Comparison of ENCODE assay signal across 14 cellular contexts in genomic region chr4:124938836-124939235, GRCh38.
A peak's percentile ranks its signal among the peaks of the same experiment; 100 is the strongest.
DNase-seq lines count a peak whose midpoint lies in the region; ATAC-seq and TF ChIP-seq lines count a peak whose summit lies in the region.
"Had no signal": no experiment of that assay in that cellular context is flagged by ENCODE, and none has a peak within 500 bp of the region (broad histone marks: within the 10 kb centered on the region; RNA-seq: fewer than 3 reads in every experiment).

No MANE protein-coding gene starts in this region.

- no peak overlapping the region for H3K4ac ChIP-seq in trophoblast cell (ENCODE audit: low read depth, low read length)

- POLR2A ChIA-PET in SK-N-SH (lab: Yijun Ruan, JAX), result no interaction called here

- TF ChIP-seq CTCF in SK-N-SH (IDR thresholded peaks at IDR 0.05), result no peak
- TF ChIP-seq CTCF in RWPE2 (IDR thresholded peaks at IDR 0.05; ENCODE audit: poor library complexity, severe bottlenecking), result no peak

- H3K9ac ChIP-seq in SK-N-SH (no peak overlapping the region), trophoblast cell (ENCODE audit: low read length) (no peak overlapping the region)

- 97% methylated on average over 1 of the region's 1 CpG for WGBS in SK-N-SH (ENCODE audit: low lambda C conversion rate)
- no CpG with 5 or more reads among the region's 1 CpG for WGBS in trophoblast cell (ENCODE audit: extremely low coverage, insufficient coverage, insufficient read length)

- peak overlapping the region in 1 of 2 experiments; percentile 98; a peak in 2 of 4 replicates for H3K27ac ChIP-seq in SK-N-SH (ENCODE audit: low read depth in 2 of 2, low read length in 1 of 2)
- H3K27ac ChIP-seq in RWPE2 (ENCODE audit: poor library complexity, severe bottlenecking), result peak overlapping the region; percentile 99
- H3K27ac ChIP-seq in trophoblast cell (ENCODE audit: low read depth, low read length), result no peak overlapping the region

- no peak overlapping the region for H4K12ac ChIP-seq in trophoblast cell (ENCODE audit: low read depth, low read length)

- H3F3A ChIP-seq in SK-N-SH (replicated peaks; ENCODE audit: insufficient read depth), result peaks cover 36% of the 10 kb centered on the region

- peak overlapping the region; percentile 88 for H2BK120ac ChIP-seq in trophoblast cell (ENCODE audit: insufficient read depth, low read length, poor library complexity)

- no peak for TF ChIP-seq RAD21 in SK-N-SH (IDR thresholded peaks at IDR 0.05; ENCODE audit: low read length)

- H3K27me3 ChIP-seq in SK-N-SH (ENCODE audit: insufficient read depth) (no peaks in the 10 kb centered on the region), RWPE2 (ENCODE audit: insufficient read depth, poor library complexity, severe bottlenecking) (no peaks in the 10 kb centered on the region), trophoblast cell (ENCODE audit: insufficient read depth, low read length) (no peaks in the 10 kb centered on the region)

- H3K4me3 ChIP-seq in SK-N-SH (ENCODE audit: low read depth in 2 of 2, low read length in 1 of 2) (no peak overlapping the region), RWPE2 (ENCODE audit: severe bottlenecking) (no peak overlapping the region), trophoblast cell (ENCODE audit: low read depth, low read length) (no peak overlapping the region)

- H3K36me3 ChIP-seq in SK-N-SH (replicated peaks in 1 of 2; ENCODE audit: control insufficient read depth in 1 of 2, insufficient read depth in 2 of 2, low read length in 1 of 2) (no peaks in the 10 kb centered on the region), RWPE2 (ENCODE audit: low read depth) (no peaks in the 10 kb centered on the region), trophoblast cell (ENCODE audit: control insufficient read depth in 1 of 2, insufficient read depth in 2 of 2, low read length in 2 of 2) (no peaks in the 10 kb centered on the region)

- peak overlapping the region; percentile 76 for H2BK5ac ChIP-seq in trophoblast cell (ENCODE audit: low read depth, low read length, poor library complexity)

- H4K91ac ChIP-seq in trophoblast cell (ENCODE audit: low read depth, low read length), result no peak overlapping the region

- no peak overlapping the region for H3K18ac ChIP-seq in trophoblast cell (ENCODE audit: low read length)

- no peaks in the 10 kb centered on the region for H3K9me3 ChIP-seq in SK-N-SH
- no peaks in the 10 kb centered on the region for H3K9me3 ChIP-seq in RWPE2 (ENCODE audit: severe bottlenecking)
- no peaks in the 10 kb centered on the region for H3K9me3 ChIP-seq in trophoblast cell (ENCODE audit: insufficient read depth, low read depth, low read length)

- H3K4me1 ChIP-seq in SK-N-SH (ENCODE audit: control insufficient read depth in 1 of 2, insufficient read depth in 2 of 2, low read depth in 1 of 2, low read length in 1 of 2), result peaks cover 5 to 36% of the 10 kb centered on the region in 2 experiments; a peak in 3 of 4 replicates
- peaks cover 56% of the 10 kb centered on the region for H3K4me1 ChIP-seq in RWPE2 (ENCODE audit: insufficient read depth, poor library complexity, severe bottlenecking)
- H3K4me1 ChIP-seq in trophoblast cell (ENCODE audit: control insufficient read depth in 1 of 2, insufficient read depth in 2 of 2, low read length in 2 of 2), result peaks cover 5 to 9% of the 10 kb centered on the region in 2 experiments

- no peaks in the 10 kb centered on the region for H3K9me2 ChIP-seq in SK-N-SH

- ATAC-seq in SK-N-SH treated with all-trans-retinoic acid at 6 μM for 48 hours (no peak), RWPE2 (ENCODE audit: low read depth) (no peak), GM21367 (IDR thresholded peaks at IDR 0.05; ENCODE audit: unreplicated experiment) (no peak), GM21619 (IDR thresholded peaks at IDR 0.05; ENCODE audit: unreplicated experiment) (no peak)
- ATAC-seq: CD8-positive, alpha-beta T cell had no signal

- H4K20me1 ChIP-seq in SK-N-SH (ENCODE audit: insufficient read depth), result no peaks in the 10 kb centered on the region

- no peak overlapping the region for H2BK12ac ChIP-seq in trophoblast cell (ENCODE audit: low read length)

- CTCF ChIA-PET in SK-N-SH (lab: Yijun Ruan, JAX), result interaction anchor here (1.6 kb wide), 1 partner anchor 15 kb away, joined by 4 read pairs; no protein-coding TSS in a partner anchor

- no peak overlapping the region for H3K23ac ChIP-seq in trophoblast cell (ENCODE audit: low read length)

- H2AK5ac ChIP-seq in trophoblast cell (ENCODE audit: low read length), result no peak overlapping the region

- H3K79me2 ChIP-seq in SK-N-SH (ENCODE audit: insufficient read depth) (no peaks in the 10 kb centered on the region), trophoblast cell (ENCODE audit: control insufficient read depth, insufficient read depth, low read length, poor library complexity) (no peaks in the 10 kb centered on the region)

- DNase-seq in SK-N-SH, result no peak
- DNase-seq in RWPE2 (ENCODE audit: low spot score), result no peak
- DNase-seq in fibroblast of peridontal ligament (ENCODE audit: extremely low read depth), result peak; percentile 82
- no peak for DNase-seq in trophoblast cell
- DNase-seq in activated CD4-positive, CD25-positive, alpha-beta regulatory T cell treated with anti-CD3 and anti-CD28 coated beads, Interleukin-2, amount 50 U/mL, for 72 hours, result no peak
- DNase-seq: CD8-positive, alpha-beta T cell; COR-L47; DMS153; DMS79 treated with DMSO at 0.1 percent for 48 hours; EL; HCEC 1CT had no signal

- no peak overlapping the region for H3K4me2 ChIP-seq in SK-N-SH
- no peak overlapping the region for H3K4me2 ChIP-seq in trophoblast cell (ENCODE audit: low read length)

- H4K8ac ChIP-seq in trophoblast cell (ENCODE audit: low read depth, low read length), result no peak overlapping the region

- H3K14ac ChIP-seq in trophoblast cell (ENCODE audit: low read length), result no peak overlapping the region

- peaks cover 4% of the 10 kb centered on the region for H3K79me1 ChIP-seq in trophoblast cell (ENCODE audit: low read length)

- H2AFZ ChIP-seq in SK-N-SH (ENCODE audit: low read depth) (peak overlapping the region; percentile 59; the same call in 1 of the 2 replicates), trophoblast cell (ENCODE audit: insufficient read depth, low read length, poor library complexity) (no peak overlapping the region)

- no peak for TF ChIP-seq EP300 in SK-N-SH (IDR thresholded peaks at IDR 0.05; ENCODE audit: borderline replicate concordance in 1 of 2, low read depth in 1 of 2, low read length in 1 of 2)

TF ChIP-seq in SK-N-SH, 30 proteins besides CTCF, POLR2A, EP300 and RAD21:
- TF ChIP-seq MEF2A (IDR thresholded peaks at IDR 0.05; ENCODE audit: borderline replicate concordance, low read depth) (no peak), POLR2AphosphoS5 (IDR thresholded peaks at IDR 0.05; ENCODE audit: low read depth, low read length) (no peak), EZH2phosphoT487 (IDR thresholded peaks at IDR 0.05; ENCODE audit: borderline replicate concordance, low read depth) (no peak)

TF ChIP-seq in SK-N-SH treated with all-trans-retinoic acid at 6 μM for 48 hours, 23 proteins besides CTCF, POLR2A, EP300 and RAD21 (continues in another document):
- TF ChIP-seq OSR1 (CRISPR knock-in tag; IDR thresholded peaks at IDR 0.05) (no peak), ISL1 (CRISPR knock-in tag; IDR thresholded peaks at IDR 0.05) (no peak), TSHZ2 (CRISPR knock-in tag; IDR thresholded peaks at IDR 0.05) (no peak), GLIS3 (CRISPR knock-in tag; IDR thresholded peaks at IDR 0.05) (no peak), ZC3H10 (CRISPR knock-in tag; IDR thresholded peaks at IDR 0.05) (no peak), RARB (CRISPR knock-in tag; IDR thresholded peaks at IDR 0.05) (no peak), CSDC2 (CRISPR knock-in tag; IDR thresholded peaks at IDR 0.05) (no peak), ESRRG (CRISPR knock-in tag; IDR thresholded peaks at IDR 0.05) (no peak)
- TF ChIP-seq, protein P1, sequence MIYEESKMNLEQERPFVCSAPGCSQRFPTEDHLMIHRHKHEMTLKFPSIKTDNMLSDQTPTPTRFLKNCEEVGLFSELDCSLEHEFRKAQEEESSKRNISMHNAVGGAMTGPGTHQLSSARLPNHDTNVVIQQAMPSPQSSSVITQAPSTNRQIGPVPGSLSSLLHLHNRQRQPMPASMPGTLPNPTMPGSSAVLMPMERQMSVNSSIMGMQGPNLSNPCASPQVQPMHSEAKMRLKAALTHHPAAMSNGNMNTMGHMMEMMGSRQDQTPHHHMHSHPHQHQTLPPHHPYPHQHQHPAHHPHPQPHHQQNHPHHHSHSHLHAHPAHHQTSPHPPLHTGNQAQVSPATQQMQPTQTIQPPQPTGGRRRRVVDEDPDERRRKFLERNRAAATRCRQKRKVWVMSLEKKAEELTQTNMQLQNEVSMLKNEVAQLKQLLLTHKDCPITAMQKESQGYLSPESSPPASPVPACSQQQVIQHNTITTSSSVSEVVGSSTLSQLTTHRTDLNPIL (CRISPR knock-in tag; IDR thresholded peaks at IDR 0.05; ENCODE audit: low read depth), result no peak
